Comparison of ENCODE assay signal across 18 cellular contexts in genomic region chr3:178063475-178063874, GRCh38.
DNase-seq lines count a peak whose midpoint lies in the region; ATAC-seq, FAIRE-seq and TF ChIP-seq lines count a peak whose summit lies in the region.
"Had no signal": no experiment of that assay in that cellular context is flagged by ENCODE, and none has a peak within 500 bp of the region (broad histone marks: within the 10 kb centered on the region; RNA-seq: fewer than 3 reads in every experiment).

No MANE protein-coding gene starts in this region.

- H2AFZ ChIP-seq in GM23338: 0 out of 2 replicates have a peak overlapping the region, but pooled peaks have one; percentile 11

- no peaks in the 10 kb centered on the region for H3K27me3 Mint-ChIP-seq in GM23338 (ENCODE audit: insufficient read depth, low read depth, poor library complexity)

- no peaks in the 10 kb centered on the region; the same call in 1 of the 2 replicates for H3K9me2 ChIP-seq in GM23338 (ENCODE audit: insufficient read depth)

- H3K4me3 ChIP-seq in A673 (ENCODE audit: low read depth, low read length, poor library complexity, severe bottlenecking) (no peak overlapping the region), GM23338 (no peak overlapping the region), RWPE2 (ENCODE audit: severe bottlenecking) (no peak overlapping the region), fibroblast of the aortic adventitia (ENCODE audit: low read depth, low read length) (no peak overlapping the region), kidney (ENCODE audit: low read length in 2 of 2) (no peak overlapping the region)
- H3K4me3 ChIP-seq: A549 had no signal

- ATAC-seq in GM23338 (no peak), RWPE2 (ENCODE audit: low read depth) (peak; percentile 46; the same call in 1 of the 3 replicates), GM21360 (IDR thresholded peaks at IDR 0.05; ENCODE audit: unreplicated experiment) (no peak), GM21390 (IDR thresholded peaks at IDR 0.05; ENCODE audit: unreplicated experiment) (no peak)
- ATAC-seq: A549; activated CD4-positive, CD25-positive, alpha-beta regulatory T cell treated with anti-CD3 and anti-CD28 coated beads, Interleukin-2, amount 50 U/mL, for 24 hours; natural killer cell; Panc1 had no signal

- H3K4me1 Mint-ChIP-seq in GM23338: peaks cover 7% of the 10 kb centered on the region; the same call in 2 of the 3 replicates
- H3K4me1 Mint-ChIP-seq: natural killer cell had no signal

- no TSS peak for BruUV-seq in A673 (replicated peaks; lab: Mats Ljungman, UMichigan)

- H3K9me3 ChIP-seq in A673 (ENCODE audit: low read depth, low read length, poor library complexity, severe bottlenecking) (no peaks in the 10 kb centered on the region), RWPE2 (ENCODE audit: severe bottlenecking) (no peaks in the 10 kb centered on the region), kidney (ENCODE audit: control insufficient read depth in 1 of 2, low read length in 2 of 2) (no peaks in the 10 kb centered on the region)
- H3K9me3 ChIP-seq: A549 had no signal

- DNase-seq in A673 (ENCODE audit: low spot score) (peak; percentile 72), GM23338 (ENCODE audit: low spot score) (no peak), RWPE2 (ENCODE audit: low spot score) (no peak), fibroblast of the aortic adventitia (ENCODE audit: low read depth) (peak; percentile 80), kidney (no peak), HPDE6-E6E7 (ENCODE audit: extremely low spot score) (no peak)
- DNase-seq: activated gamma-delta T cell treated with Interleukin-2 at 50 U/mL for 16 hours; Calu3; natural killer cell; NCI-H1436; NCI-H446 treated with DMSO at 0.1 percent for 48 hours; stimulated activated CD4-positive, alpha-beta T cell treated with anti-CD3 and anti-CD28 coated beads, Interleukin-2, amount 100 ng/mL, for 24 hours had no signal

- H3K27me3 ChIP-seq in A673 (replicated peaks; ENCODE audit: insufficient read depth, low read depth, low read length, poor library complexity) (no peaks in the 10 kb centered on the region), GM23338 (ENCODE audit: insufficient read depth) (no peaks in the 10 kb centered on the region), RWPE2 (ENCODE audit: insufficient read depth, poor library complexity, severe bottlenecking) (no peaks in the 10 kb centered on the region)

- H3K4me2 ChIP-seq in GM23338: no peak overlapping the region
- H3K4me2 ChIP-seq: A549 had no signal

- H4K20me1 ChIP-seq in GM23338 (replicated peaks; ENCODE audit: insufficient read depth): no peaks in the 10 kb centered on the region

- H3F3A ChIP-seq in GM23338 (replicated peaks; ENCODE audit: low read depth): no peaks in the 10 kb centered on the region

- H3K27ac ChIP-seq in A673 (ENCODE audit: low read depth, low read length, poor library complexity, severe bottlenecking) (no peak overlapping the region), GM23338 (ENCODE audit: low read depth) (no peak overlapping the region), RWPE2 (ENCODE audit: poor library complexity, severe bottlenecking) (no peak overlapping the region), kidney (ENCODE audit: low read depth in 2 of 2, low read length in 2 of 2) (no peak overlapping the region)

- peaks cover 20% of the 10 kb centered on the region for H3K4me1 ChIP-seq in A673 (ENCODE audit: insufficient read depth, low read length, poor library complexity, severe bottlenecking)
- H3K4me1 ChIP-seq in GM23338 (ENCODE audit: insufficient read depth): no peaks in the 10 kb centered on the region
- H3K4me1 ChIP-seq in RWPE2 (ENCODE audit: insufficient read depth, poor library complexity, severe bottlenecking): no peaks in the 10 kb centered on the region
- peaks cover 2 to 4% of the 10 kb centered on the region in 2 donors for H3K4me1 ChIP-seq in kidney (ENCODE audit: control insufficient read depth in 1 of 2, insufficient read depth in 1 of 2, low read depth in 1 of 2, low read length in 2 of 2)

- H3K36me3 ChIP-seq in A673 (ENCODE audit: insufficient read depth, low read length, poor library complexity, severe bottlenecking): no peaks in the 10 kb centered on the region
- no peaks in the 10 kb centered on the region for H3K36me3 ChIP-seq in GM23338 (ENCODE audit: insufficient read depth)
- H3K36me3 ChIP-seq in RWPE2 (ENCODE audit: low read depth): no peaks in the 10 kb centered on the region
- no peaks in the 10 kb centered on the region for H3K36me3 ChIP-seq in kidney (ENCODE audit: control insufficient read depth in 1 of 2, insufficient read depth in 2 of 2, low read length in 2 of 2)

- H3K9ac ChIP-seq in kidney (ENCODE audit: low read length in 2 of 2): no peak overlapping the region

- no peak overlapping the region for H3K4me3 Mint-ChIP-seq in GM23338
- H3K4me3 Mint-ChIP-seq: IgD-negative memory B cell, natural killer cell had no signal

- CTCF ChIA-PET in A673 (lab: Charles Lee): no interaction called here

- intact Hi-C loops in A673 (cut with micrococcal nuclease; ENCODE audit: unreplicated experiment): no loop called here
- intact Hi-C loops in kidney (cut with DNase I): no loop called here

- no peaks in the 10 kb centered on the region for H3K79me2 ChIP-seq in GM23338 (replicated peaks; ENCODE audit: insufficient read depth)

- POLR2A ChIA-PET in A673 (lab: Charles Lee; ENCODE audit: low non-redundant PET): no interaction called here

- H3K27ac Mint-ChIP-seq in GM23338: no peak overlapping the region
- H3K27ac Mint-ChIP-seq: IgD-negative memory B cell, natural killer cell had no signal

- peaks cover 7% of the 10 kb centered on the region; the same call in 2 of the 3 replicates for H3K9me3 Mint-ChIP-seq in GM23338
- H3K9me3 Mint-ChIP-seq: IgD-negative memory B cell, natural killer cell had no signal

- no peak for FAIRE-seq in kidney (lab: Jason Lieb, UNC)
- FAIRE-seq: A549 had no signal

- H3K36me3 Mint-ChIP-seq in GM23338 (ENCODE audit: low read depth): peaks cover 5% of the 10 kb centered on the region; the same call in 1 of the 3 replicates
- H3K36me3 Mint-ChIP-seq: natural killer cell had no signal

- TF ChIP-seq CTCF in A673 (conservative IDR thresholded peaks at IDR 0.05; ENCODE audit: low read depth, low read length) (no peak), GM23338 (conservative IDR thresholded peaks at IDR 0.05; ENCODE audit: low read depth in 2 of 2) (no peak), RWPE2 (IDR thresholded peaks at IDR 0.05; ENCODE audit: poor library complexity, severe bottlenecking) (no peak), fibroblast of the aortic adventitia (IDR thresholded peaks at IDR 0.05; ENCODE audit: insufficient read depth, low read length) (no peak), kidney (IDR thresholded peaks at IDR 0.05; ENCODE audit: borderline replicate concordance, extremely low read depth, insufficient read depth) (no peak)

TF ChIP-seq in GM23338, 12 proteins besides CTCF, POLR2A, EP300 and RAD21:
- TF ChIP-seq POLR2AphosphoS5 (IDR thresholded peaks at IDR 0.05; ENCODE audit: low read depth): no peak
- no peak for TF ChIP-seq EZH2phosphoT487 (IDR thresholded peaks at IDR 0.05; ENCODE audit: unreplicated experiment)
- TF ChIP-seq ZNF114 (CRISPR knock-in tag; IDR thresholded peaks at IDR 0.05): no peak
- TF ChIP-seq REST (IDR thresholded peaks at IDR 0.05; ENCODE audit: unreplicated experiment): no peak

Comparison
In these comparisons a context has a peak if more than half of its experiments do, and no peak if none do; other contexts are left out.
1. DNase-seq: peak in A673 (single experiment) and fibroblast of the aortic adventitia (single experiment); none in GM23338 (single experiment), RWPE2 (single experiment), kidney (single experiment) and HPDE6-E6E7 (single experiment).